In the genomic region with DNA sequence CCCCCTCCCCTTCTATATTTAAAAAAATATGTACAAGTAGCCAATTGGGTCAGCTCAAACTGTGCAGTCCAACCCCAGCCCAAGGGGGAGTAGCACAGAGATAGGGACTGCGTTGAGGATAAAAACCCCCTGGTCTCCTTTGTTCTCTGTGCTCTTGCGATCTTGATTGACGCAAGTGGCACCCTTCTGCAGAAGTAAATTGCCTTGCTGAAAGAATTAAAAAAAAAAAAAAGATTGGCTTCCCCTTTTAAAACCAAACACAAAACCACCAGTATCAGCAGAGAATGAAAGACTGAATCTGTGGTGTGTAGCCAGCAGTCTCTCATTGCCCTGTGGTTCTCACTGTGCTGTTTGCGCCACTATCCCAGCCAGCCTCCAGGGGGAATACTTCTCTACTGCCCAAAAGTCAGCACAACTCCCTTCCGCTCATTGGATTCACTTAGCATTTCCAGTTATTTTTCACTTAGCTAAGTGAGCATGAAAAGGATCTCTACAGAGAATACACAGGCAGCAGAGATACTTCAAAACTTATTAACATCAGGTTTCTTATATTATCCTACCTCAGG, we compare ENCODE assay signal across 2 cellular contexts.
TF ChIP-seq lines count a peak whose summit lies in the region.

No MANE protein-coding gene starts in this region.

TF ChIP-seq in SK-N-SH, 30 proteins besides CTCF, POLR2A, EP300 and RAD21 (continued from another document):
- TF ChIP-seq, protein P1, sequence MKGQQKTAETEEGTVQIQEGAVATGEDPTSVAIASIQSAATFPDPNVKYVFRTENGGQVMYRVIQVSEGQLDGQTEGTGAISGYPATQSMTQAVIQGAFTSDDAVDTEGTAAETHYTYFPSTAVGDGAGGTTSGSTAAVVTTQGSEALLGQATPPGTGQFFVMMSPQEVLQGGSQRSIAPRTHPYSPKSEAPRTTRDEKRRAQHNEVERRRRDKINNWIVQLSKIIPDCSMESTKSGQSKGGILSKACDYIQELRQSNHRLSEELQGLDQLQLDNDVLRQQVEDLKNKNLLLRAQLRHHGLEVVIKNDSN (IDR thresholded peaks at IDR 0.05; ENCODE audit: borderline replicate concordance, low read depth) = no peak
- TF ChIP-seq FOSL2 (IDR thresholded peaks at IDR 0.05; ENCODE audit: borderline replicate concordance, low read depth) (no peak), FOXJ3 (CRISPR knock-in tag; IDR thresholded peaks at IDR 0.05) (no peak)

TF ChIP-seq in SK-N-SH treated with all-trans-retinoic acid at 6 μM for 48 hours, 23 proteins besides CTCF, POLR2A, EP300 and RAD21 (continued from another document):
- TF ChIP-seq, protein P2, sequence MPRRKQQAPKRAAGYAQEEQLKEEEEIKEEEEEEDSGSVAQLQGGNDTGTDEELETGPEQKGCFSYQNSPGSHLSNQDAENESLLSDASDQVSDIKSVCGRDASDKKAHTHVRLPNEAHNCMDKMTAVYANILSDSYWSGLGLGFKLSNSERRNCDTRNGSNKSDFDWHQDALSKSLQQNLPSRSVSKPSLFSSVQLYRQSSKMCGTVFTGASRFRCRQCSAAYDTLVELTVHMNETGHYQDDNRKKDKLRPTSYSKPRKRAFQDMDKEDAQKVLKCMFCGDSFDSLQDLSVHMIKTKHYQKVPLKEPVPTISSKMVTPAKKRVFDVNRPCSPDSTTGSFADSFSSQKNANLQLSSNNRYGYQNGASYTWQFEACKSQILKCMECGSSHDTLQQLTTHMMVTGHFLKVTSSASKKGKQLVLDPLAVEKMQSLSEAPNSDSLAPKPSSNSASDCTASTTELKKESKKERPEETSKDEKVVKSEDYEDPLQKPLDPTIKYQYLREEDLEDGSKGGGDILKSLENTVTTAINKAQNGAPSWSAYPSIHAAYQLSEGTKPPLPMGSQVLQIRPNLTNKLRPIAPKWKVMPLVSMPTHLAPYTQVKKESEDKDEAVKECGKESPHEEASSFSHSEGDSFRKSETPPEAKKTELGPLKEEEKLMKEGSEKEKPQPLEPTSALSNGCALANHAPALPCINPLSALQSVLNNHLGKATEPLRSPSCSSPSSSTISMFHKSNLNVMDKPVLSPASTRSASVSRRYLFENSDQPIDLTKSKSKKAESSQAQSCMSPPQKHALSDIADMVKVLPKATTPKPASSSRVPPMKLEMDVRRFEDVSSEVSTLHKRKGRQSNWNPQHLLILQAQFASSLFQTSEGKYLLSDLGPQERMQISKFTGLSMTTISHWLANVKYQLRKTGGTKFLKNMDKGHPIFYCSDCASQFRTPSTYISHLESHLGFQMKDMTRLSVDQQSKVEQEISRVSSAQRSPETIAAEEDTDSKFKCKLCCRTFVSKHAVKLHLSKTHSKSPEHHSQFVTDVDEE (CRISPR knock-in tag; IDR thresholded peaks at IDR 0.05) = no peak
- TF ChIP-seq, protein P3, sequence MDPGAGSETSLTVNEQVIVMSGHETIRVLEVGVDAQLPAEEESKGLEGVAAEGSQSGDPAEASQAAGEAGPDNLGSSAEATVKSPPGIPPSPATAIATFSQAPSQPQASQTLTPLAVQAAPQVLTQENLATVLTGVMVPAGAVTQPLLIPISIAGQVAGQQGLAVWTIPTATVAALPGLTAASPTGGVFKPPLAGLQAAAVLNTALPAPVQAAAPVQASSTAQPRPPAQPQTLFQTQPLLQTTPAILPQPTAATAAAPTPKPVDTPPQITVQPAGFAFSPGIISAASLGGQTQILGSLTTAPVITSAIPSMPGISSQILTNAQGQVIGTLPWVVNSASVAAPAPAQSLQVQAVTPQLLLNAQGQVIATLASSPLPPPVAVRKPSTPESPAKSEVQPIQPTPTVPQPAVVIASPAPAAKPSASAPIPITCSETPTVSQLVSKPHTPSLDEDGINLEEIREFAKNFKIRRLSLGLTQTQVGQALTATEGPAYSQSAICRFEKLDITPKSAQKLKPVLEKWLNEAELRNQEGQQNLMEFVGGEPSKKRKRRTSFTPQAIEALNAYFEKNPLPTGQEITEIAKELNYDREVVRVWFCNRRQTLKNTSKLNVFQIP (CRISPR knock-in tag; IDR thresholded peaks at IDR 0.05; ENCODE audit: borderline replicate concordance, low read depth) = no peak
- TF ChIP-seq ISL1 (CRISPR knock-in tag; IDR thresholded peaks at IDR 0.05) (no peak), PPARA (CRISPR knock-in tag; IDR thresholded peaks at IDR 0.05; ENCODE audit: borderline replicate concordance) (no peak), ARNTL (CRISPR knock-in tag; IDR thresholded peaks at IDR 0.05; ENCODE audit: borderline replicate concordance, low read depth) (no peak), ZFP3 (CRISPR knock-in tag; IDR thresholded peaks at IDR 0.05) (no peak), ZC3H10 (CRISPR knock-in tag; IDR thresholded peaks at IDR 0.05) (no peak), TOX (CRISPR knock-in tag; IDR thresholded peaks at IDR 0.05; ENCODE audit: borderline replicate concordance) (no peak), ZFP30 (CRISPR knock-in tag; IDR thresholded peaks at IDR 0.05) (no peak), TCF4 (CRISPR knock-in tag; IDR thresholded peaks at IDR 0.05; ENCODE audit: borderline replicate concordance) (no peak), SNAI2 (CRISPR knock-in tag; IDR thresholded peaks at IDR 0.05) (no peak), OSR1 (CRISPR knock-in tag; IDR thresholded peaks at IDR 0.05) (no peak), ZNF8 (CRISPR knock-in tag; IDR thresholded peaks at IDR 0.05) (no peak)
- TF ChIP-seq, protein P4, sequence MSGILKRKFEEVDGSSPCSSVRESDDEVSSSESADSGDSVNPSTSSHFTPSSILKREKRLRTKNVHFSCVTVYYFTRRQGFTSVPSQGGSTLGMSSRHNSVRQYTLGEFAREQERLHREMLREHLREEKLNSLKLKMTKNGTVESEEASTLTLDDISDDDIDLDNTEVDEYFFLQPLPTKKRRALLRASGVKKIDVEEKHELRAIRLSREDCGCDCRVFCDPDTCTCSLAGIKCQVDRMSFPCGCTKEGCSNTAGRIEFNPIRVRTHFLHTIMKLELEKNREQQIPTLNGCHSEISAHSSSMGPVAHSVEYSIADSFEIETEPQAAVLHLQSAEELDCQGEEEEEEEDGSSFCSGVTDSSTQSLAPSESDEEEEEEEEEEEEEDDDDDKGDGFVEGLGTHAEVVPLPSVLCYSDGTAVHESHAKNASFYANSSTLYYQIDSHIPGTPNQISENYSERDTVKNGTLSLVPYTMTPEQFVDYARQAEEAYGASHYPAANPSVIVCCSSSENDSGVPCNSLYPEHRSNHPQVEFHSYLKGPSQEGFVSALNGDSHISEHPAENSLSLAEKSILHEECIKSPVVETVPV (CRISPR knock-in tag; IDR thresholded peaks at IDR 0.05) = no peak
- TF ChIP-seq, protein P5, sequence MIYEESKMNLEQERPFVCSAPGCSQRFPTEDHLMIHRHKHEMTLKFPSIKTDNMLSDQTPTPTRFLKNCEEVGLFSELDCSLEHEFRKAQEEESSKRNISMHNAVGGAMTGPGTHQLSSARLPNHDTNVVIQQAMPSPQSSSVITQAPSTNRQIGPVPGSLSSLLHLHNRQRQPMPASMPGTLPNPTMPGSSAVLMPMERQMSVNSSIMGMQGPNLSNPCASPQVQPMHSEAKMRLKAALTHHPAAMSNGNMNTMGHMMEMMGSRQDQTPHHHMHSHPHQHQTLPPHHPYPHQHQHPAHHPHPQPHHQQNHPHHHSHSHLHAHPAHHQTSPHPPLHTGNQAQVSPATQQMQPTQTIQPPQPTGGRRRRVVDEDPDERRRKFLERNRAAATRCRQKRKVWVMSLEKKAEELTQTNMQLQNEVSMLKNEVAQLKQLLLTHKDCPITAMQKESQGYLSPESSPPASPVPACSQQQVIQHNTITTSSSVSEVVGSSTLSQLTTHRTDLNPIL (CRISPR knock-in tag; IDR thresholded peaks at IDR 0.05; ENCODE audit: low read depth) = no peak
